Comparison of ENCODE assay signal across 17 cellular contexts in the genomic region with DNA sequence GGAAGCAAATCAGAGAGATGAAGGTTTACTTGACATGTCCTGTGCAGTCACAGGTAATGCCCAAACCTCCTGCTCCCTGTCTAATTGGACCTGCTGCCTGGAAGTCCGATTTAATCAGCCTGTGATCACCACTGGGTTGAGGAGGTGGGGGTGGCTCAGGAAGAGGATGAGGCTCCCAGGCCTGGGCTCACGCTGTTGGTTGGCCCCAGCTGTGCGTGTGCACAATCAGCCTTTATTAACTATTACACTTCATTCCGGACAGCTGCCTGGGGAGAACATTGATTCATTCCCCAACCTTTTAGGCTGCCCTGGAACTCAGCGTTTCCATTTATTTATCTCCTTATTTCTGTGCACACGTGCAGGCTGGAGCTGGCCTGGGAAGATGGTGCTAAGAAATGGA.
"Had no signal": no experiment of that assay in that cellular context is flagged by ENCODE, and none has a peak within 500 bp of the region (broad histone marks: within the 10 kb centered on the region; RNA-seq: fewer than 3 reads in every experiment).

No MANE protein-coding gene starts in this region.

- H3K27me3 ChIP-seq: body of pancreas, pancreas, right atrium auricular region had no signal

- ATAC-seq: body of pancreas, foreskin keratinocyte, left colon, lower lobe of right lung, pancreas had no signal

- H3K9me3 ChIP-seq: adrenal gland, body of pancreas, lower lobe of right lung, pancreas, right atrium auricular region, suprapubic skin had no signal

- H3K4me1 ChIP-seq: adrenal gland, body of pancreas, foreskin keratinocyte, lower lobe of right lung, pancreas, suprapubic skin had no signal

- H3K36me3 ChIP-seq: adrenal gland, lower lobe of right lung, pancreas, right atrium auricular region, suprapubic skin had no signal

- H3K27ac ChIP-seq: adrenal gland, body of pancreas, foreskin keratinocyte, lower lobe of right lung, pancreas, right atrium auricular region, skin epidermis, suprapubic skin had no signal

- DNase-seq: activated CD4-positive, alpha-beta T cell treated with anti-CD3 and anti-CD28 coated beads, Interleukin-2, amount 50 U/mL, for 48 hours; adrenal gland; body of pancreas; cortex of kidney; effector memory CD4-positive, alpha-beta T cell; foreskin keratinocyte; left colon; lower lobe of right lung; pancreas; SHP77 treated with DMSO at 0.1 percent for 48 hours; stimulated activated CD4-positive, alpha-beta T cell treated with anti-CD3 and anti-CD28 coated beads, Interleukin-15, amount 100 ng/mL, for 24 hours; stimulated activated CD4-positive, alpha-beta T cell treated with anti-CD3 and anti-CD28 coated beads, Interleukin-4, amount 100 ng/mL, for 1 hour; stimulated activated naive CD4-positive, alpha-beta T cell; T-helper 2 cell had no signal

- H3K4me3 ChIP-seq: adrenal gland, body of pancreas, lower lobe of right lung, pancreas, right atrium auricular region, skin epidermis, suprapubic skin had no signal
